Comparison of ENCODE assay signal across 18 cellular contexts in the genomic region with DNA sequence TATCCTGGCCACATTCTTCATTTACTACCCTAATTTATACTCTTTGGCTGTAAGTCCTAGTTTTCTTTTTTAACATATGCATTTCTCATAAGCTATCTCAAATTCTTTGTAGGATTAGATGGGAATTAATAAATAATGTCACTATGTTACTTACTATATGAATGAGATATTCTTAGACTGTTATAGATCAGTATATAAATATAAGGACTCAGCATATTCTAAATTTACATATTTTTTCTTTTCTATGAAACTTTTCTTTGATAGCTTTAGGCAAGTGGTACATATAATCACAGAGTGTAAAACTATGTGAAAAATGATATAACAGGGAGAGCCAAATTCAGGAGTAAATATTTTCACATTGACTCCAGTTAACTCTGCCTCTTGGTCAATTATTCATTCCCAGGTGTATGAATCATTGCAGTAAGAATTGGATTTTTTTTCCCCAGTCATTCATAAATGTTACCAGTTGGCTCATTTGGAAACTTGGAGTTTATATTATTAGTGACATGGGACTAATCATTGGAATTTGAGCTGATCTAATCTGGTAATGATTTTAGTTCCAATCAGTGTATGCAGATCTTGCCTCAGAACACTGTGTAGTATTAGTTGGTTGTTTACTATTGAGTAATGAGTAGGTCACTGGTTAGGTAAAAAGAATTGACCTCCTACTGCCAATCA. TPM values are rescaled to one million over a fixed set of nuclear protein-coding genes. Genes with fewer than 3 reads are reported as not detected.
DNase-seq lines count a peak whose midpoint lies in the region; ATAC-seq and TF ChIP-seq lines count a peak whose summit lies in the region.
"Had no signal": no experiment of that assay in that cellular context is flagged by ENCODE, and none has a peak within 500 bp of the region (broad histone marks: within the 10 kb centered on the region; RNA-seq: fewer than 3 reads in every experiment).

No MANE protein-coding gene starts in this region.

- no peak overlapping the region for H3K9ac ChIP-seq in skeletal muscle satellite cell (ENCODE audit: low read depth, low read length)

- H3K27me3 Mint-ChIP-seq in progenitor cell of endocrine pancreas: no peaks in the 10 kb centered on the region

- H3K36me3 Mint-ChIP-seq in progenitor cell of endocrine pancreas (ENCODE audit: insufficient read depth): no peaks in the 10 kb centered on the region
- H3K36me3 Mint-ChIP-seq: CD8-positive, alpha-beta T cell had no signal

- TF ChIP-seq CTCF in RWPE2 (IDR thresholded peaks at IDR 0.05; ENCODE audit: poor library complexity, severe bottlenecking) (no peak), progenitor cell of endocrine pancreas (IDR thresholded peaks at IDR 0.05; ENCODE audit: unreplicated experiment) (no peak)

- H3K4me1 ChIP-seq in RWPE2 (ENCODE audit: insufficient read depth, poor library complexity, severe bottlenecking): peaks cover 45% of the 10 kb centered on the region
- peaks cover 37% of the 10 kb centered on the region for H3K4me1 ChIP-seq in skeletal muscle satellite cell (ENCODE audit: control insufficient read depth, insufficient read depth, low read length)
- H3K4me1 ChIP-seq: adrenal gland, tibial nerve had no signal

- no peak overlapping the region for H3K4me3 ChIP-seq in RWPE2 (ENCODE audit: severe bottlenecking)
- no peak overlapping the region for H3K4me3 ChIP-seq in skeletal muscle satellite cell (ENCODE audit: low read length)
- H3K4me3 ChIP-seq: adrenal gland, dorsolateral prefrontal cortex, tibial nerve had no signal

- ATAC-seq in RWPE2 (ENCODE audit: low read depth): peak; percentile 84
- ATAC-seq: CD8-positive, alpha-beta T cell had no signal

- H3K4me3 Mint-ChIP-seq in progenitor cell of endocrine pancreas (ENCODE audit: low read depth): no peak overlapping the region
- H3K4me3 Mint-ChIP-seq: CD8-positive, alpha-beta T cell; T-helper 2 cell treated with Interferon-gamma antibody and Interleukin-4, amounts not matched to agents 5 μg/mL and 100 μg/mL, for 36 hours had no signal

- H3K27ac ChIP-seq in RWPE2 (ENCODE audit: poor library complexity, severe bottlenecking): peak overlapping the region; percentile 64
- H3K27ac ChIP-seq: adrenal gland, dorsolateral prefrontal cortex, tibial nerve had no signal

- DNase-seq in GM04503 (ENCODE audit: low read depth): peak; percentile 53
- no peak for DNase-seq in RWPE2 (ENCODE audit: low spot score)
- peak; percentile 45 for DNase-seq in fibroblast of peridontal ligament (ENCODE audit: extremely low read depth)
- DNase-seq in stimulated activated CD8-positive, alpha-beta memory T cell treated with anti-CD3 and anti-CD28 coated beads, Interleukin-4, amount 100 ng/mL, for 48 hours: no peak
- no peak for DNase-seq in mucosa of gallbladder (ENCODE audit: low spot score)
- DNase-seq in progenitor cell of endocrine pancreas (ENCODE audit: low spot score, unreplicated experiment): no peak
- DNase-seq: activated CD4-positive, alpha-beta T cell treated with anti-CD3 and anti-CD28 coated beads for 4 hours; activated T-cell treated with anti-CD3 and anti-CD28 coated beads, Interleukin-2, amount 50 U/mL, for 1 hour; adrenal gland; CD8-positive, alpha-beta T cell; dorsolateral prefrontal cortex; GDM1; Karpas-422; NCI-H187 treated with DMSO at 0.1 percent for 48 hours; stimulated activated CD4-positive, alpha-beta T cell treated with anti-CD3 and anti-CD28 coated beads, Interleukin-2, amount 100 ng/mL, for 24 hours had no signal

- H3K4me2 ChIP-seq in skeletal muscle satellite cell (ENCODE audit: low read length): peak overlapping the region; percentile 3

- no peak overlapping the region for H3K27ac Mint-ChIP-seq in progenitor cell of endocrine pancreas
- H3K27ac Mint-ChIP-seq: CD8-positive, alpha-beta T cell; T-helper 2 cell treated with Interferon-gamma antibody and Interleukin-4, amounts not matched to agents 5 μg/mL and 100 μg/mL, for 36 hours had no signal

- H3K27me3 ChIP-seq in RWPE2 (ENCODE audit: insufficient read depth, poor library complexity, severe bottlenecking) (no peaks in the 10 kb centered on the region), skeletal muscle satellite cell (ENCODE audit: control insufficient read depth, insufficient read depth, low read length) (no peaks in the 10 kb centered on the region)
- H3K27me3 ChIP-seq: adrenal gland, dorsolateral prefrontal cortex, tibial nerve had no signal

- H3K4me1 Mint-ChIP-seq in progenitor cell of endocrine pancreas (ENCODE audit: low read depth): peaks cover 38% of the 10 kb centered on the region

- H3K9me3 ChIP-seq in RWPE2 (ENCODE audit: severe bottlenecking) (no peaks in the 10 kb centered on the region), skeletal muscle satellite cell (replicated peaks; ENCODE audit: low read length) (no peaks in the 10 kb centered on the region)
- H3K9me3 ChIP-seq: adrenal gland, tibial nerve had no signal

- no peaks in the 10 kb centered on the region for H3K9me3 Mint-ChIP-seq in progenitor cell of endocrine pancreas (ENCODE audit: low read depth)
- H3K9me3 Mint-ChIP-seq: CD8-positive, alpha-beta T cell; T-helper 2 cell treated with Interferon-gamma antibody and Interleukin-4, amounts not matched to agents 5 μg/mL and 100 μg/mL, for 36 hours had no signal

- H3K36me3 ChIP-seq in RWPE2 (ENCODE audit: low read depth) (no peaks in the 10 kb centered on the region), skeletal muscle satellite cell (ENCODE audit: insufficient read depth, low read length) (no peaks in the 10 kb centered on the region)
- H3K36me3 ChIP-seq: adrenal gland, tibial nerve had no signal

RNA-seq across cellular contexts. Expression of a gene that starts 25.3 kb away (rescaled TPM):
- 0.25 and 0.87 TPM in 2 replicates for total RNA-seq in skeletal muscle satellite cell (2012; rRNA removed)
- total RNA-seq in mucosa of gallbladder (17.7 TPM), progenitor cell of endocrine pancreas (26.2 and 26.9 TPM in 2 replicates)

Comparison
In these comparisons a context has a peak if more than half of its experiments do, and no peak if none do; other contexts are left out.
1. DNase-seq: peak in GM04503 (single experiment) and fibroblast of peridontal ligament (single experiment); none in RWPE2 (single experiment), stimulated activated CD8-positive, alpha-beta memory T cell treated with anti-CD3 and anti-CD28 coated beads, Interleukin-4, amount 100 ng/mL, for 48 hours (single experiment), mucosa of gallbladder (single experiment) and progenitor cell of endocrine pancreas (single experiment).